In genomic region chr17:38674013-38674748, GRCh38 we compare ENCODE assay signal across 1 cellular context.
TF ChIP-seq lines count a peak whose summit lies in the region.

No MANE protein-coding gene starts in this region.

TF ChIP-seq in GM12878, 131 proteins besides CTCF, POLR2A, EP300 and RAD21:
- TF ChIP-seq SMARCA5 (IDR thresholded peaks at IDR 0.05) (0 out of 2 replicates have a peak, but pooled peaks have one; percentile 26), IKZF1 (conservative IDR thresholded peaks at IDR 0.05) (peak; percentile 52), EED (IDR thresholded peaks at IDR 0.05; ENCODE audit: low read depth) (peak; percentile 17; the same call in 1 of the 2 replicates), NR2F1 (conservative IDR thresholded peaks at IDR 0.05) (0 out of 2 replicates have a peak, but pooled peaks have one; percentile 12), SRF (IDR thresholded peaks at IDR 0.05; ENCODE audit: low read depth in 2 of 2, low read length in 2 of 2) (no peak), ATF7 (IDR thresholded peaks at IDR 0.05; ENCODE audit: low read depth) (no peak), GATAD2B (conservative IDR thresholded peaks at IDR 0.05; ENCODE audit: low read depth) (peak; percentile 79)
